3 cellular contexts compared by ENCODE assay signal in genomic region chr14:50600849-50601248, GRCh38.
TF ChIP-seq lines count a peak whose summit lies in the region.

No MANE protein-coding gene starts in this region.

TF ChIP-seq in SK-N-SH, 30 proteins besides CTCF, POLR2A, EP300 and RAD21:
- TF ChIP-seq FOXJ3 (CRISPR knock-in tag; IDR thresholded peaks at IDR 0.05) (no peak), NFIC (IDR thresholded peaks at IDR 0.05; ENCODE audit: borderline replicate concordance) (no peak), MXI1 (IDR thresholded peaks at IDR 0.05; ENCODE audit: low read depth, low read length) (no peak)

TF ChIP-seq in SK-N-SH treated with all-trans-retinoic acid at 6 μM for 48 hours, 23 proteins besides CTCF, POLR2A, EP300 and RAD21:
- TF ChIP-seq CSRNP3 (CRISPR knock-in tag; IDR thresholded peaks at IDR 0.05) (no peak), TCF4 (CRISPR knock-in tag; IDR thresholded peaks at IDR 0.05; ENCODE audit: borderline replicate concordance) (no peak), ZFP3 (CRISPR knock-in tag; IDR thresholded peaks at IDR 0.05) (no peak), CREB5 (CRISPR knock-in tag; IDR thresholded peaks at IDR 0.05; ENCODE audit: low read depth) (no peak), ZC3H10 (CRISPR knock-in tag; IDR thresholded peaks at IDR 0.05) (no peak), BACH2 (CRISPR knock-in tag; IDR thresholded peaks at IDR 0.05; ENCODE audit: borderline replicate concordance) (no peak), ZNF565 (CRISPR knock-in tag; conservative IDR thresholded peaks at IDR 0.05; ENCODE audit: low read depth) (no peak), TOX (CRISPR knock-in tag; IDR thresholded peaks at IDR 0.05; ENCODE audit: borderline replicate concordance) (no peak), ESRRG (CRISPR knock-in tag; IDR thresholded peaks at IDR 0.05) (no peak), OSR1 (CRISPR knock-in tag; IDR thresholded peaks at IDR 0.05) (no peak), CSDC2 (CRISPR knock-in tag; IDR thresholded peaks at IDR 0.05) (no peak), ISL1 (CRISPR knock-in tag; IDR thresholded peaks at IDR 0.05) (no peak), ARNTL (CRISPR knock-in tag; IDR thresholded peaks at IDR 0.05; ENCODE audit: borderline replicate concordance, low read depth) (no peak), RARB (CRISPR knock-in tag; IDR thresholded peaks at IDR 0.05) (no peak), ZNF8 (CRISPR knock-in tag; IDR thresholded peaks at IDR 0.05) (no peak)
- TF ChIP-seq, protein P1, sequence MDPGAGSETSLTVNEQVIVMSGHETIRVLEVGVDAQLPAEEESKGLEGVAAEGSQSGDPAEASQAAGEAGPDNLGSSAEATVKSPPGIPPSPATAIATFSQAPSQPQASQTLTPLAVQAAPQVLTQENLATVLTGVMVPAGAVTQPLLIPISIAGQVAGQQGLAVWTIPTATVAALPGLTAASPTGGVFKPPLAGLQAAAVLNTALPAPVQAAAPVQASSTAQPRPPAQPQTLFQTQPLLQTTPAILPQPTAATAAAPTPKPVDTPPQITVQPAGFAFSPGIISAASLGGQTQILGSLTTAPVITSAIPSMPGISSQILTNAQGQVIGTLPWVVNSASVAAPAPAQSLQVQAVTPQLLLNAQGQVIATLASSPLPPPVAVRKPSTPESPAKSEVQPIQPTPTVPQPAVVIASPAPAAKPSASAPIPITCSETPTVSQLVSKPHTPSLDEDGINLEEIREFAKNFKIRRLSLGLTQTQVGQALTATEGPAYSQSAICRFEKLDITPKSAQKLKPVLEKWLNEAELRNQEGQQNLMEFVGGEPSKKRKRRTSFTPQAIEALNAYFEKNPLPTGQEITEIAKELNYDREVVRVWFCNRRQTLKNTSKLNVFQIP (CRISPR knock-in tag; IDR thresholded peaks at IDR 0.05; ENCODE audit: borderline replicate concordance, low read depth): no peak
- TF ChIP-seq, protein P2, sequence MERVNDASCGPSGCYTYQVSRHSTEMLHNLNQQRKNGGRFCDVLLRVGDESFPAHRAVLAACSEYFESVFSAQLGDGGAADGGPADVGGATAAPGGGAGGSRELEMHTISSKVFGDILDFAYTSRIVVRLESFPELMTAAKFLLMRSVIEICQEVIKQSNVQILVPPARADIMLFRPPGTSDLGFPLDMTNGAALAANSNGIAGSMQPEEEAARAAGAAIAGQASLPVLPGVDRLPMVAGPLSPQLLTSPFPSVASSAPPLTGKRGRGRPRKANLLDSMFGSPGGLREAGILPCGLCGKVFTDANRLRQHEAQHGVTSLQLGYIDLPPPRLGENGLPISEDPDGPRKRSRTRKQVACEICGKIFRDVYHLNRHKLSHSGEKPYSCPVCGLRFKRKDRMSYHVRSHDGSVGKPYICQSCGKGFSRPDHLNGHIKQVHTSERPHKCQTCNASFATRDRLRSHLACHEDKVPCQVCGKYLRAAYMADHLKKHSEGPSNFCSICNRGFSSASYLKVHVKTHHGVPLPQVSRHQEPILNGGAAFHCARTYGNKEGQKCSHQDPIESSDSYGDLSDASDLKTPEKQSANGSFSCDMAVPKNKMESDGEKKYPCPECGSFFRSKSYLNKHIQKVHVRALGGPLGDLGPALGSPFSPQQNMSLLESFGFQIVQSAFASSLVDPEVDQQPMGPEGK (CRISPR knock-in tag; IDR thresholded peaks at IDR 0.05; ENCODE audit: borderline replicate concordance): no peak

TF ChIP-seq in K562, 482 proteins besides CTCF, POLR2A, EP300 and RAD21:
- TF ChIP-seq PCBP1 (IDR thresholded peaks at IDR 0.05; ENCODE audit: low read depth, low read length, poor library complexity, severe bottlenecking): no peak
- TF ChIP-seq, protein P3, sequence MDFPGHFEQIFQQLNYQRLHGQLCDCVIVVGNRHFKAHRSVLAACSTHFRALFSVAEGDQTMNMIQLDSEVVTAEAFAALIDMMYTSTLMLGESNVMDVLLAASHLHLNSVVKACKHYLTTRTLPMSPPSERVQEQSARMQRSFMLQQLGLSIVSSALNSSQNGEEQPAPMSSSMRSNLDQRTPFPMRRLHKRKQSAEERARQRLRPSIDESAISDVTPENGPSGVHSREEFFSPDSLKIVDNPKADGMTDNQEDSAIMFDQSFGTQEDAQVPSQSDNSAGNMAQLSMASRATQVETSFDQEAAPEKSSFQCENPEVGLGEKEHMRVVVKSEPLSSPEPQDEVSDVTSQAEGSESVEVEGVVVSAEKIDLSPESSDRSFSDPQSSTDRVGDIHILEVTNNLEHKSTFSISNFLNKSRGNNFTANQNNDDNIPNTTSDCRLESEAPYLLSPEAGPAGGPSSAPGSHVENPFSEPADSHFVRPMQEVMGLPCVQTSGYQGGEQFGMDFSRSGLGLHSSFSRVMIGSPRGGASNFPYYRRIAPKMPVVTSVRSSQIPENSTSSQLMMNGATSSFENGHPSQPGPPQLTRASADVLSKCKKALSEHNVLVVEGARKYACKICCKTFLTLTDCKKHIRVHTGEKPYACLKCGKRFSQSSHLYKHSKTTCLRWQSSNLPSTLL (IDR thresholded peaks at IDR 0.05): no peak
- no peak for TF ChIP-seq ZNF778 (CRISPR knock-in tag; IDR thresholded peaks at IDR 0.05)
- no peak for TF ChIP-seq KDM1A (IDR thresholded peaks at IDR 0.05)
- no peak for TF ChIP-seq TAF15 (IDR thresholded peaks at IDR 0.05; ENCODE audit: low read depth, low read length)
- no peak for TF ChIP-seq ZNF274 (IDR thresholded peaks at IDR 0.05; ENCODE audit: borderline replicate concordance, low read depth, low read length)
- TF ChIP-seq CC2D1A (IDR thresholded peaks at IDR 0.05): no peak
- no peak for TF ChIP-seq ZKSCAN1 (IDR thresholded peaks at IDR 0.05; ENCODE audit: low read depth, low read length)
- TF ChIP-seq ZNF316 (IDR thresholded peaks at IDR 0.05): no peak
- no peak for TF ChIP-seq RAD51 (IDR thresholded peaks at IDR 0.05; ENCODE audit: borderline replicate concordance, low read depth)
- no peak for TF ChIP-seq DPF2 (IDR thresholded peaks at IDR 0.05)
- TF ChIP-seq GATAD2B (IDR thresholded peaks at IDR 0.05; ENCODE audit: borderline replicate concordance): no peak
- no peak for TF ChIP-seq NEUROD1 (IDR thresholded peaks at IDR 0.05; ENCODE audit: borderline replicate concordance, low read depth, low read length, partially characterized antibody)
